In genomic region chr1:37539154-37539553, GRCh38 we compare ENCODE assay signal across 1 cellular context. TPM values are rescaled to one million over a fixed set of nuclear protein-coding genes. Genes with fewer than 3 reads are reported as not detected.
"Had no signal": no experiment of that assay in that cellular context is flagged by ENCODE, and none has a peak within 500 bp of the region (broad histone marks: within the 10 kb centered on the region; RNA-seq: fewer than 3 reads in every experiment).

No MANE protein-coding gene starts in this region.

RNA-seq across cellular contexts. Expression of gene DNALI1, which starts 17.6 kb away (rescaled TPM):
- polyA plus RNA-seq: immature natural killer cell had no signal
